Comparison of ENCODE assay signal across 1 cellular context in the genomic region with DNA sequence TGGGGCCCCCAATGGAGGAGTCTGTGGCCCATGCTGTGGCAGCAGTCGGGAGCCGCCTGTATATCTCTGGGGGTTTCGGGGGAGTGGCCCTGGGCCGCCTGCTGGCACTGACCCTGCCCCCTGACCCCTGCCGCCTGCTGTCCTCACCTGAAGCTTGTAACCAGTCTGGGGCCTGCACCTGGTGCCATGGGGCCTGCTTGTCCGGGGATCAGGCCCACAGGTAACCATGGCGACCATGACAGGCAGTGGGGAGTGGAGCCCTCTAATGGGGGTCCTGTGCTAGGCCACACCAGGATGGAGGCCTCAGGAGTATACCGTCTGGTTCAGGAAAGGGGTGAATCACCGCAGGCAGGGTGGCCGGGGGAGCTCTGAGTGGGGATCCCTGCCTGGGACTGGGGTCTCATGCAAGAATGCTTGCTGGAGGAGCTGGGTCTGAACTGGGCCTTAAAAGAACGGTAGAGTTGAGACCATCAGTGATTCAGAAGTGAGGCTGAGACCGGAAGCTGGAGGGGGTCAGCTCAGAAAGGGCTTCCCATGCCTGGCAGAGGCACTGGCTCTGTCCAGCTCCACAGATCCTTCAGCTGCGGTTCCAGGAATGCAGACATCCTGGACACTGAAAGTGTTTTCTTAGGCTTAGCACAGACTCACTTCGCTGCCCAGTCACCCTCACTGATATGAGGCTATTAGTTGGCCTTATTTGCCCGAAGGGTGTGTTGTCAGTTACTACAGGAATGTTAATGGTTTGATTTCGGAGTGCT.
TF ChIP-seq lines count a peak whose summit lies in the region.

No MANE protein-coding gene starts in this region.

TF ChIP-seq in H1, 55 proteins besides CTCF, POLR2A, EP300 and RAD21:
- TF ChIP-seq NANOG (IDR thresholded peaks at IDR 0.05; ENCODE audit: insufficient read depth, low read depth, low read length, poor library complexity, severe bottlenecking) (no peak), HDAC6 (IDR thresholded peaks at IDR 0.05; ENCODE audit: low read depth, low read length) (no peak), CBX5 (IDR thresholded peaks at IDR 0.05; ENCODE audit: low read depth, low read length) (no peak), CEBPB (IDR thresholded peaks at IDR 0.05; ENCODE audit: low read depth, low read length) (no peak), RBBP5 (IDR thresholded peaks at IDR 0.05; ENCODE audit: borderline replicate concordance, low read depth, low read length) (no peak), SIN3A (conservative IDR thresholded peaks at IDR 0.05 in 1 of 2, IDR thresholded peaks at IDR 0.05 in 1 of 2; ENCODE audit: low read depth in 1 of 2, low read length in 2 of 2) (peak in 1 of 2 experiments; percentile 73; a peak in 2 of 4 replicates), CREB1 (IDR thresholded peaks at IDR 0.05) (peak; percentile 24; the same call in 1 of the 2 replicates), TAF1 (IDR thresholded peaks at IDR 0.05; ENCODE audit: low read depth, low read length) (no peak), CHD1 (IDR thresholded peaks at IDR 0.05; ENCODE audit: low read depth, low read length) (no peak), PHF8 (conservative IDR thresholded peaks at IDR 0.05; ENCODE audit: low read depth, low read length) (no peak), ZNF274 (IDR thresholded peaks at IDR 0.05; ENCODE audit: borderline replicate concordance, extremely low read depth, low read length) (no peak), MAFK (IDR thresholded peaks at IDR 0.05; ENCODE audit: low read depth, low read length) (no peak), SIRT6 (IDR thresholded peaks at IDR 0.05; ENCODE audit: low read length) (no peak), TBP (IDR thresholded peaks at IDR 0.05; ENCODE audit: low read depth, low read length) (no peak), SP1 (IDR thresholded peaks at IDR 0.05; ENCODE audit: low read depth, low read length) (no peak), EGR1 (IDR thresholded peaks at IDR 0.05; ENCODE audit: borderline replicate concordance, low read depth, low read length) (no peak), SP4 (IDR thresholded peaks at IDR 0.05; ENCODE audit: low read length) (no peak), YY1 (IDR thresholded peaks at IDR 0.05; ENCODE audit: low read depth, low read length) (0 out of 2 replicates have a peak, but pooled peaks have one; percentile 26), FOSL1 (IDR thresholded peaks at IDR 0.05; ENCODE audit: insufficient read depth, low read depth, low read length) (no peak), HDAC2 (IDR thresholded peaks at IDR 0.05; ENCODE audit: borderline replicate concordance in 1 of 2, low read depth in 2 of 2, low read length in 2 of 2) (no peak), CTBP2 (IDR thresholded peaks at IDR 0.05; ENCODE audit: borderline replicate concordance, insufficient read depth, insufficient read length, low read length) (no peak)
- TF ChIP-seq, protein P1, sequence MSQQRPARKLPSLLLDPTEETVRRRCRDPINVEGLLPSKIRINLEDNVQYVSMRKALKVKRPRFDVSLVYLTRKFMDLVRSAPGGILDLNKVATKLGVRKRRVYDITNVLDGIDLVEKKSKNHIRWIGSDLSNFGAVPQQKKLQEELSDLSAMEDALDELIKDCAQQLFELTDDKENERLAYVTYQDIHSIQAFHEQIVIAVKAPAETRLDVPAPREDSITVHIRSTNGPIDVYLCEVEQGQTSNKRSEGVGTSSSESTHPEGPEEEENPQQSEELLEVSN (IDR thresholded peaks at IDR 0.05): no peak
- TF ChIP-seq, protein P2, sequence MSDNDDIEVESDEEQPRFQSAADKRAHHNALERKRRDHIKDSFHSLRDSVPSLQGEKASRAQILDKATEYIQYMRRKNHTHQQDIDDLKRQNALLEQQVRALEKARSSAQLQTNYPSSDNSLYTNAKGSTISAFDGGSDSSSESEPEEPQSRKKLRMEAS (IDR thresholded peaks at IDR 0.05): no peak
